ENCODE assay signal across 21 cellular contexts in the genomic region with DNA sequence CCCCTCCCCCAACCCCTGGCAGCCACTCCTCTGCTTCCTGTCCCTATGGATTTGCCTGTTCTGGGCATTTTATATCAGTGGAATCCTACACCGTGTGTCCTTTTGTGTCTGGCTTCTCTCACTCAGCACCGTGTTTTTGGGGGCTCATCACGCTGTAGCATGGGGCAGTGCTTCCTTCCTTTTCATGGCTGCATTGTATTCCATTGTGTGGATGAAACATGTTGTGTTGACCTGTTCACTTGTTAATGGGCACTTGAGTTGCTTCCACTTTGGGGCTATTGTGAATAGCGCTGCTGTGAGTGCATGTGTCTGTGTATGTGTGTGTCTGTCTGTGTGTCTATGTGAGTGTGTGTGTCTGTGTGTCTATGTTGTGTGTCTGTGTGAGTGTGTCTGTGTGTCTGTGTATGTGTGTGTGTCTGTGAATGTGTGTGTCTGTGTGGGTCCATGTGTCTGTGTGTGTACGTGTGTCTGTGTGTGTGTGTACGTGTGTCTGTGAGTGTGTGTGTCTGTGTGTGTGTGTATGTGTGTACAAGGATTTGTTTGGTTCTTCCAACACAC.
"Had no signal": no experiment of that assay in that cellular context is flagged by ENCODE, and none has a peak within 500 bp of the region (broad histone marks: within the 10 kb centered on the region; RNA-seq: fewer than 3 reads in every experiment).

No MANE protein-coding gene starts in this region.

- H3K9me3 Mint-ChIP-seq: activated naive CD4-positive, alpha-beta T cell treated with anti-CD3 and anti-CD28 coated beads, Interleukin-2, amount 50 U/mL, for 24 hours; activated T-cell treated with anti-CD3 and anti-CD28 coated beads, Interleukin-2, amount 50 U/mL, for 24 hours; natural killer cell; T-helper 2 cell treated with Interferon-gamma antibody and Interleukin-4, amounts not matched to agents 5 μg/mL and 100 μg/mL, for 36 hours; type B pancreatic cell had no signal

- DNase-seq: activated effector memory CD4-positive, alpha-beta T cell treated with Interleukin-2 at 50 U/mL for 16 hours; activated T-cell treated with anti-CD3 and anti-CD28 coated beads, Interleukin-2, amount 50 U/mL, for 24 hours; amniotic stem cell; body of pancreas; caudate nucleus; colonic mucosa; effector CD4-positive, alpha-beta T cell; foreskin fibroblast; left colon; natural killer cell; occipital lobe; small intestine; stimulated activated CD4-positive, alpha-beta T cell treated with anti-CD3 and anti-CD28 coated beads, Interleukin-4, amount 100 ng/mL, for 24 hours; stimulated activated naive CD4-positive, alpha-beta T cell treated with Interleukin-2 at 50 U/mL for 16 hours had no signal

- H3K4me3 ChIP-seq: body of pancreas, colonic mucosa, prostate gland had no signal

- H3K36me3 ChIP-seq: colonic mucosa, prostate gland had no signal

- H3K36me3 Mint-ChIP-seq: activated naive CD4-positive, alpha-beta T cell treated with anti-CD3 and anti-CD28 coated beads, Interleukin-2, amount 50 U/mL, for 24 hours; natural killer cell; type B pancreatic cell had no signal

- H3K27me3 Mint-ChIP-seq: activated naive CD4-positive, alpha-beta T cell treated with anti-CD3 and anti-CD28 coated beads, Interleukin-2, amount 50 U/mL, for 24 hours; activated T-cell treated with anti-CD3 and anti-CD28 coated beads, Interleukin-2, amount 50 U/mL, for 24 hours; type B pancreatic cell had no signal

- H3K27ac ChIP-seq: colonic mucosa, prostate gland had no signal

- H3K4me3 Mint-ChIP-seq: activated naive CD4-positive, alpha-beta T cell treated with anti-CD3 and anti-CD28 coated beads, Interleukin-2, amount 50 U/mL, for 24 hours; activated T-cell treated with anti-CD3 and anti-CD28 coated beads, Interleukin-2, amount 50 U/mL, for 24 hours; natural killer cell; T-helper 2 cell treated with Interferon-gamma antibody and Interleukin-4, amounts not matched to agents 5 μg/mL and 100 μg/mL, for 36 hours; type B pancreatic cell had no signal

- ATAC-seq: activated CD4-positive, CD25-positive, alpha-beta regulatory T cell treated with anti-CD3 and anti-CD28 coated beads, Interleukin-2, amount 50 U/mL, for 24 hours; body of pancreas; left colon; natural killer cell; right cardiac atrium had no signal

- H3K27ac Mint-ChIP-seq: activated naive CD4-positive, alpha-beta T cell treated with anti-CD3 and anti-CD28 coated beads, Interleukin-2, amount 50 U/mL, for 24 hours; activated T-cell treated with anti-CD3 and anti-CD28 coated beads, Interleukin-2, amount 50 U/mL, for 24 hours; T-helper 2 cell treated with Interferon-gamma antibody and Interleukin-4, amounts not matched to agents 5 μg/mL and 100 μg/mL, for 36 hours; type B pancreatic cell had no signal

- FAIRE-seq: endothelial cell of umbilical vein, small intestine had no signal

- H3K4me1 ChIP-seq: colonic mucosa, prostate gland had no signal

- H3K27me3 ChIP-seq: body of pancreas, colonic mucosa had no signal

- H3K9me3 ChIP-seq: body of pancreas, colonic mucosa, prostate gland had no signal
